Comparison of ENCODE assay signal across 20 cellular contexts in genomic region chr6:84441456-84441855, GRCh38.
DNase-seq lines count a peak whose midpoint lies in the region; ATAC-seq, FAIRE-seq and TF ChIP-seq lines count a peak whose summit lies in the region.
"Had no signal": no experiment of that assay in that cellular context is flagged by ENCODE, and none has a peak within 500 bp of the region (broad histone marks: within the 10 kb centered on the region; RNA-seq: fewer than 3 reads in every experiment).

No MANE protein-coding gene starts in this region.

- TF ChIP-seq EP300 in HepG2 (IDR thresholded peaks at IDR 0.05; ENCODE audit: low read depth in 2 of 2, low read length in 2 of 2) (no peak), HepG2 (CRISPR knock-in tag; IDR thresholded peaks at IDR 0.05; ENCODE audit: borderline replicate concordance) (no peak), gastroesophageal sphincter (IDR thresholded peaks at IDR 0.05) (no peak)

- intact Hi-C loops in HepG2 (cut with micrococcal nuclease; ENCODE audit: unreplicated experiment), result no loop called here
- intact Hi-C loops in right lobe of liver (cut with DNase I), result no loop called here

- H3K9ac ChIP-seq in HepG2 (ENCODE audit: insufficient read depth, low read depth, low read length), result no peak overlapping the region
- H3K9ac ChIP-seq in mesenchymal stem cell (ENCODE audit: low read length), result no peak overlapping the region
- H3K9ac ChIP-seq: GM23248 had no signal

- CTCF ChIA-PET in HepG2 (lab: Yijun Ruan, JAX; ENCODE audit: low intra/inter-chr PET ratio, low total read pairs), result interaction anchor here (0.7 kb wide), 1 partner anchor 174 kb away, joined by 3 read pairs; no protein-coding TSS in a partner anchor

- TF ChIP-seq RAD21 in HepG2 (CRISPR knock-in tag; IDR thresholded peaks at IDR 0.05), result no peak

- no peaks in the 10 kb centered on the region for H3K27me3 ChIP-seq in HepG2 (ENCODE audit: control insufficient read depth in 1 of 2, insufficient read depth in 2 of 2, low read length in 2 of 2)
- no peaks in the 10 kb centered on the region for H3K27me3 ChIP-seq in right lobe of liver
- H3K27me3 ChIP-seq in mesenchymal stem cell (ENCODE audit: control insufficient read depth in 1 of 2, insufficient read depth in 1 of 2, low read length in 2 of 2), result no peaks in the 10 kb centered on the region
- no peaks in the 10 kb centered on the region for H3K27me3 ChIP-seq in gastroesophageal sphincter

- H2BK12ac ChIP-seq in mesenchymal stem cell (ENCODE audit: low read length in 2 of 2), result no peak overlapping the region

- FAIRE-seq in HepG2 (lab: Jason Lieb, UNC), result no peak
- FAIRE-seq: D721Med, GM12892, GM18507 had no signal

- in situ Hi-C loops in HepG2 (cut with HindIII; ENCODE audit: extremely low pct_ligation_motif_present, low pct_unique_long_range_greater_than_20kb), result no loop called here

- H3K36me3 ChIP-seq in HepG2 (replicated peaks in 1 of 2; ENCODE audit: control insufficient read depth in 1 of 2, insufficient read depth in 2 of 2, low read length in 2 of 2) (no peaks in the 10 kb centered on the region), right lobe of liver (no peaks in the 10 kb centered on the region), mesenchymal stem cell (ENCODE audit: control insufficient read depth in 1 of 2, insufficient read depth in 2 of 2, low read depth in 1 of 2, low read length in 2 of 2) (no peaks in the 10 kb centered on the region), gastroesophageal sphincter (no peaks in the 10 kb centered on the region)

- no peaks in the 10 kb centered on the region for H3K79me2 ChIP-seq in HepG2 (ENCODE audit: insufficient read depth, low read length)

- H2AK5ac ChIP-seq in mesenchymal stem cell (ENCODE audit: low read length, severe bottlenecking), result no peak overlapping the region

- no peak overlapping the region for H2AFZ ChIP-seq in HepG2 (ENCODE audit: low read length)
- H2AFZ ChIP-seq in mesenchymal stem cell (ENCODE audit: low read depth, low read length), result no peak overlapping the region
- H2AFZ ChIP-seq: GM23248 had no signal

- H3K27ac ChIP-seq in HepG2 (ENCODE audit: extremely low read length, insufficient read depth, low read length) (no peak overlapping the region), right lobe of liver (no peak overlapping the region), mesenchymal stem cell (ENCODE audit: low read length, poor library complexity, severe bottlenecking) (peak overlapping the region; percentile 56), gastroesophageal sphincter (no peak overlapping the region)
- H3K27ac ChIP-seq: C4-2B, GM23248 had no signal

- H3K23ac ChIP-seq in mesenchymal stem cell (ENCODE audit: low read length in 2 of 2), result no peak overlapping the region

- no peak overlapping the region for H3K14ac ChIP-seq in mesenchymal stem cell (ENCODE audit: low read length in 2 of 2)

- no peak overlapping the region for H4K8ac ChIP-seq in mesenchymal stem cell (ENCODE audit: low read length)

- H4K91ac ChIP-seq in mesenchymal stem cell (ENCODE audit: low read length), result no peak overlapping the region

- H3K18ac ChIP-seq in mesenchymal stem cell (ENCODE audit: low read depth in 1 of 2, low read length in 2 of 2), result no peak overlapping the region

- no peak for TF ChIP-seq CTCF in HepG2 (CRISPR knock-in tag; IDR thresholded peaks at IDR 0.05)
- no peak for TF ChIP-seq CTCF in right lobe of liver (IDR thresholded peaks at IDR 0.05)
- TF ChIP-seq CTCF in choroid plexus epithelial cell (conservative IDR thresholded peaks at IDR 0.05; ENCODE audit: low read depth, low read length), result no peak
- TF ChIP-seq CTCF in gastroesophageal sphincter (IDR thresholded peaks at IDR 0.05), result no peak

- no peak overlapping the region for H3K4ac ChIP-seq in mesenchymal stem cell (ENCODE audit: low read depth in 1 of 2, low read length in 2 of 2)

- H4K20me1 ChIP-seq in HepG2 (ENCODE audit: insufficient read depth, low read length), result no peaks in the 10 kb centered on the region

- H3K4me1 ChIP-seq in HepG2 (ENCODE audit: insufficient read depth, low read length) (no peaks in the 10 kb centered on the region), right lobe of liver (no peaks in the 10 kb centered on the region), mesenchymal stem cell (ENCODE audit: control insufficient read depth, insufficient read depth, low read depth, low read length) (peaks cover 3% of the 10 kb centered on the region), gastroesophageal sphincter (no peaks in the 10 kb centered on the region)
- H3K4me1 ChIP-seq: Caco-2 had no signal

- no peak overlapping the region for H2BK120ac ChIP-seq in mesenchymal stem cell (ENCODE audit: low read depth, low read length)

- no peak overlapping the region for H3K4me2 ChIP-seq in HepG2 (ENCODE audit: low read depth, low read length)
- H3K4me2 ChIP-seq in mesenchymal stem cell (ENCODE audit: low read length, poor library complexity, severe bottlenecking), result no peak overlapping the region

- H3K9me3 ChIP-seq in HepG2 (ENCODE audit: low read length), result no peaks in the 10 kb centered on the region
- H3K9me3 ChIP-seq in right lobe of liver, result no peaks in the 10 kb centered on the region
- no peaks in the 10 kb centered on the region for H3K9me3 ChIP-seq in mesenchymal stem cell (ENCODE audit: control insufficient read depth, low read length)
- no peaks in the 10 kb centered on the region for H3K9me3 ChIP-seq in gastroesophageal sphincter
- H3K9me3 ChIP-seq: Caco-2 had no signal

- 18% methylated on average over 3 of the region's 3 CpGs for WGBS in HepG2 (ENCODE audit: low lambda C conversion rate)
- 71% methylated on average over 3 of the region's 3 CpGs for WGBS in right lobe of liver (ENCODE audit: insufficient coverage, low coverage, low lambda C conversion rate, missing lambda C conversion rate)
- WGBS in mesenchymal stem cell, result 92% methylated on average over 3 of the region's 3 CpGs
- WGBS in gastroesophageal sphincter (ENCODE audit: low coverage in 1 of 2), 2 donors, result 80 to 100% methylated on average over 3 of the region's 3 CpGs

- TF ChIP-seq POLR2A in HepG2 (IDR thresholded peaks at IDR 0.05; ENCODE audit: insufficient read depth in 1 of 2, low read depth in 2 of 2, low read length in 2 of 2) (no peak), right lobe of liver (IDR thresholded peaks at IDR 0.05) (no peak), gastroesophageal sphincter (IDR thresholded peaks at IDR 0.05) (no peak)

- H3K4me3 ChIP-seq in HepG2 (replicated peaks in 1 of 3; ENCODE audit: insufficient read depth in 1 of 3, low read depth in 2 of 3, low read length in 3 of 3) (no peak overlapping the region), right lobe of liver (no peak overlapping the region), choroid plexus epithelial cell (ENCODE audit: low read depth, low read length) (no peak overlapping the region), mesenchymal stem cell (ENCODE audit: insufficient read depth in 1 of 2, low read depth in 1 of 2, low read length in 2 of 2) (no peak overlapping the region), gastroesophageal sphincter (no peak overlapping the region)
- H3K4me3 ChIP-seq: GM23248 had no signal

- no peaks in the 10 kb centered on the region for H3K79me1 ChIP-seq in mesenchymal stem cell (replicated peaks; ENCODE audit: low read length, poor library complexity, severe bottlenecking)

- no peak overlapping the region for H2BK5ac ChIP-seq in mesenchymal stem cell (ENCODE audit: low read depth, low read length, poor library complexity, severe bottlenecking)

- no peak for DNase-seq in HepG2 (ENCODE audit: low spot score)
- DNase-seq in right lobe of liver, result no peak
- DNase-seq in HT1080 (ENCODE audit: low read depth), result peak; percentile 15
- peak; percentile 71 for DNase-seq in choroid plexus epithelial cell (ENCODE audit: low read depth)
- no peak for DNase-seq in mesenchymal stem cell
- DNase-seq in NCI-H1417 treated with DMSO at 0.1 percent for 48 hours (lab: John Stamatoyannopoulos, UW), result no peak
- DNase-seq in T-helper 9 cell, result no peak
- DNase-seq: 8988T; ACHN; AML-193; Caco-2; CD4-positive, alpha-beta T cell; GDM1; H7 had no signal

- BruUV-seq in HepG2 (replicated peaks; lab: Mats Ljungman, UMichigan), result no TSS peak

- no peak overlapping the region for H2BK15ac ChIP-seq in mesenchymal stem cell (ENCODE audit: low read depth, poor library complexity, severe bottlenecking)

- POLR2A ChIA-PET in HepG2 (lab: Yijun Ruan, JAX), result no interaction called here

- ATAC-seq in HepG2, result no peak
- no peak for ATAC-seq in right lobe of liver
- no peak for ATAC-seq in gastroesophageal sphincter

TF ChIP-seq in HepG2, 621 proteins besides CTCF, POLR2A, EP300 and RAD21:
- TF ChIP-seq SYNCRIP (IDR thresholded peaks at IDR 0.05; ENCODE audit: insufficient read depth, low read depth, low read length), result no peak
- TF ChIP-seq CREB1 (IDR thresholded peaks at IDR 0.05), result peak; percentile 37
- no peak for TF ChIP-seq CREB1 (CRISPR knock-in tag; IDR thresholded peaks at IDR 0.05)

Comparison
In these comparisons a context has a peak if more than half of its experiments do, and no peak if none do; other contexts are left out.
1. DNase-seq: peak in HT1080 (single experiment) and choroid plexus epithelial cell (single experiment); none in HepG2 (single experiment), right lobe of liver (0 of 3), mesenchymal stem cell (single experiment), NCI-H1417 treated with DMSO at 0.1 percent for 48 hours (single experiment) and T-helper 9 cell (single experiment).